Comparison of ENCODE assay signal across 9 cellular contexts in the genomic region with DNA sequence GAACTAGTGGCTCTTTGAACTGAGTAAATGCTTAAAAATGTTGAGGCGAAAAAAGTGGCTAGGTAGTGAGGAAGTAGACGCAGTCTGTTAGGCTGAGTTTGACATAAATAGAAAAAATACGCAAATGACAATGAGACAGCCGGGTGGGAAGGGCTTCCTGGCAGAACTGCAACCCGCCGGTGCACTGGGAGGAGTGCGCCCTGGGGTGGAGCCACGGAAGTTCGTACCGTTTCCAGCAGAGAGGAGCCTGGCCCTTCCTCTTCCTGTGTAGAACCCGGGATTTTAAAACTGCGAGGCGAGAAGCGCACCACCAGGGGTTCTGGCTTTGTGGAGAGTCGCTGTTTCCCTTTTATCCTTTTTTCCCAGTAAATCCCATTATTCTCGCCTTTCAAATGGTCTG.
DNase-seq lines count a peak whose midpoint lies in the region; ATAC-seq and TF ChIP-seq lines count a peak whose summit lies in the region.
"Had no signal": no experiment of that assay in that cellular context is flagged by ENCODE, and none has a peak within 500 bp of the region (broad histone marks: within the 10 kb centered on the region; RNA-seq: fewer than 3 reads in every experiment).

No MANE protein-coding gene starts in this region.

- H3K36me3 Mint-ChIP-seq in activated CD8-positive, alpha-beta memory T cell treated with anti-CD3 and anti-CD28 coated beads, Interleukin-2, amount 10 ng/mL, durations not matched to agents 7 days and 5 days = no peaks in the 10 kb centered on the region

- H3K4me1 ChIP-seq in OCI-LY3 (ENCODE audit: low read length) (peaks cover 39% of the 10 kb centered on the region), iPS-18a (ENCODE audit: control insufficient read depth, low read depth, low read length) (peaks cover 7% of the 10 kb centered on the region)

- peak; percentile 22 for DNase-seq in GM13976 (ENCODE audit: low spot score)
- DNase-seq in H4 (ENCODE audit: low spot score) = peak; percentile 92
- no peak for DNase-seq in activated CD4-positive, alpha-beta T cell treated with anti-CD3 and anti-CD28 coated beads for 1 hour
- DNase-seq in NCI-H2171 (lab: John Stamatoyannopoulos, UW) = no peak
- DNase-seq in mesenteric fat pad (ENCODE audit: low spot score) = no peak
- no peak for DNase-seq in activated CD8-positive, alpha-beta memory T cell treated with anti-CD3 and anti-CD28 coated beads, Interleukin-2, amount 10 ng/mL, durations not matched to agents 7 days and 5 days
- DNase-seq: activated CD4-positive, alpha-beta T cell treated with anti-CD3 and anti-CD28 coated beads, Interleukin-2, amount 10 ng/mL, durations not matched to agents 24 days and 14 days had no signal

- H3K4me2 ChIP-seq in OCI-LY3 (ENCODE audit: low read length) = peak overlapping the region; percentile 85

- peak overlapping the region; percentile 69; the same call in 1 of the 2 replicates for H2AFZ ChIP-seq in OCI-LY3 (ENCODE audit: low read depth, low read length)

- in situ Hi-C loops in GM13976 (cut with MboI; ENCODE audit: low sequenced_read_pairs, unreplicated experiment) = no loop called here

- CTCF ChIA-PET in activated CD8-positive, alpha-beta memory T cell treated with anti-CD3 and anti-CD28 coated beads, Interleukin-2, amount 10 ng/mL, durations not matched to agents 7 days and 5 days (lab: Charles Lee) = no interaction called here

- no peaks in the 10 kb centered on the region for H3K4me1 Mint-ChIP-seq in activated CD8-positive, alpha-beta memory T cell treated with anti-CD3 and anti-CD28 coated beads, Interleukin-2, amount 10 ng/mL, durations not matched to agents 7 days and 5 days
- H3K4me1 Mint-ChIP-seq: activated CD4-positive, alpha-beta T cell treated with anti-CD3 and anti-CD28 coated beads, Interleukin-2, amount 10 ng/mL, durations not matched to agents 24 days and 14 days had no signal

- H3K27me3 ChIP-seq in OCI-LY3 (ENCODE audit: low read depth, low read length) (no peaks in the 10 kb centered on the region), iPS-18a (ENCODE audit: control insufficient read depth, insufficient read depth, low read length) (no peaks in the 10 kb centered on the region)

- ATAC-seq in activated CD8-positive, alpha-beta memory T cell treated with anti-CD3 and anti-CD28 coated beads, Interleukin-2, amount 10 ng/mL, durations not matched to agents 7 days and 5 days = no peak

- H3K36me3 ChIP-seq in OCI-LY3 (replicated peaks; ENCODE audit: low read depth, low read length) (no peaks in the 10 kb centered on the region), iPS-18a (ENCODE audit: control insufficient read depth, low read depth, low read length) (no peaks in the 10 kb centered on the region)

- no peaks in the 10 kb centered on the region for H3K9me3 ChIP-seq in OCI-LY3 (ENCODE audit: insufficient read depth, low read length)
- H3K9me3 ChIP-seq in iPS-18a (ENCODE audit: control insufficient read depth, low read depth, low read length) = no peaks in the 10 kb centered on the region

- peaks cover 2% of the 10 kb centered on the region for H3K9me3 Mint-ChIP-seq in activated CD8-positive, alpha-beta memory T cell treated with anti-CD3 and anti-CD28 coated beads, Interleukin-2, amount 10 ng/mL, durations not matched to agents 7 days and 5 days (ENCODE audit: low read depth)
- H3K9me3 Mint-ChIP-seq: activated CD4-positive, alpha-beta T cell treated with anti-CD3 and anti-CD28 coated beads, Interleukin-2, amount 10 ng/mL, durations not matched to agents 24 days and 14 days had no signal

- H3K4me3 Mint-ChIP-seq in activated CD8-positive, alpha-beta memory T cell treated with anti-CD3 and anti-CD28 coated beads, Interleukin-2, amount 10 ng/mL, durations not matched to agents 7 days and 5 days = no peak overlapping the region
- H3K4me3 Mint-ChIP-seq: activated CD4-positive, alpha-beta T cell treated with anti-CD3 and anti-CD28 coated beads, Interleukin-2, amount 10 ng/mL, durations not matched to agents 24 days and 14 days had no signal

- no peak for TF ChIP-seq CTCF in GM13976 (IDR thresholded peaks at IDR 0.05; ENCODE audit: borderline replicate concordance, control extremely low read depth, extremely low read depth, insufficient read depth, missing control alignments)
- no peak; the same call in 1 of the 2 replicates for TF ChIP-seq CTCF in OCI-LY3 (IDR thresholded peaks at IDR 0.05; ENCODE audit: low read depth, low read length)

- H3K79me2 ChIP-seq in OCI-LY3 (ENCODE audit: low read length) = no peaks in the 10 kb centered on the region

- peak overlapping the region; percentile 73 for H3K4me3 ChIP-seq in OCI-LY3 (ENCODE audit: low read length)
- H3K4me3 ChIP-seq in iPS-18a (ENCODE audit: low read length) = peak overlapping the region; percentile 30

- no peak overlapping the region for H3K27ac Mint-ChIP-seq in activated CD8-positive, alpha-beta memory T cell treated with anti-CD3 and anti-CD28 coated beads, Interleukin-2, amount 10 ng/mL, durations not matched to agents 7 days and 5 days
- H3K27ac Mint-ChIP-seq: activated CD4-positive, alpha-beta T cell treated with anti-CD3 and anti-CD28 coated beads, Interleukin-2, amount 10 ng/mL, durations not matched to agents 24 days and 14 days had no signal

- no peaks in the 10 kb centered on the region for H3K27me3 Mint-ChIP-seq in activated CD8-positive, alpha-beta memory T cell treated with anti-CD3 and anti-CD28 coated beads, Interleukin-2, amount 10 ng/mL, durations not matched to agents 7 days and 5 days
- H3K27me3 Mint-ChIP-seq: activated CD4-positive, alpha-beta T cell treated with anti-CD3 and anti-CD28 coated beads, Interleukin-2, amount 10 ng/mL, durations not matched to agents 24 days and 14 days had no signal

- peak overlapping the region; percentile 63 for H3K9ac ChIP-seq in OCI-LY3 (ENCODE audit: low read length)
- no peak overlapping the region for H3K9ac ChIP-seq in iPS-18a (ENCODE audit: low read length)

- no peaks in the 10 kb centered on the region for H4K20me1 ChIP-seq in OCI-LY3 (ENCODE audit: insufficient read depth, low read length)

- H3K27ac ChIP-seq in OCI-LY3 (ENCODE audit: low read length) (peak overlapping the region; percentile 82), iPS-18a (ENCODE audit: low read length) (no peak overlapping the region)

Comparison
In these comparisons a context has a peak if more than half of its experiments do, and no peak if none do; other contexts are left out.
1. DNase-seq: peak in GM13976 (single experiment) and H4 (single experiment); none in activated CD4-positive, alpha-beta T cell treated with anti-CD3 and anti-CD28 coated beads for 1 hour (single experiment), NCI-H2171 (single experiment), mesenteric fat pad (single experiment) and activated CD8-positive, alpha-beta memory T cell treated with anti-CD3 and anti-CD28 coated beads, Interleukin-2, amount 10 ng/mL, durations not matched to agents 7 days and 5 days (single experiment).